Comparison of ENCODE assay signal across 1 cellular context in the genomic region with DNA sequence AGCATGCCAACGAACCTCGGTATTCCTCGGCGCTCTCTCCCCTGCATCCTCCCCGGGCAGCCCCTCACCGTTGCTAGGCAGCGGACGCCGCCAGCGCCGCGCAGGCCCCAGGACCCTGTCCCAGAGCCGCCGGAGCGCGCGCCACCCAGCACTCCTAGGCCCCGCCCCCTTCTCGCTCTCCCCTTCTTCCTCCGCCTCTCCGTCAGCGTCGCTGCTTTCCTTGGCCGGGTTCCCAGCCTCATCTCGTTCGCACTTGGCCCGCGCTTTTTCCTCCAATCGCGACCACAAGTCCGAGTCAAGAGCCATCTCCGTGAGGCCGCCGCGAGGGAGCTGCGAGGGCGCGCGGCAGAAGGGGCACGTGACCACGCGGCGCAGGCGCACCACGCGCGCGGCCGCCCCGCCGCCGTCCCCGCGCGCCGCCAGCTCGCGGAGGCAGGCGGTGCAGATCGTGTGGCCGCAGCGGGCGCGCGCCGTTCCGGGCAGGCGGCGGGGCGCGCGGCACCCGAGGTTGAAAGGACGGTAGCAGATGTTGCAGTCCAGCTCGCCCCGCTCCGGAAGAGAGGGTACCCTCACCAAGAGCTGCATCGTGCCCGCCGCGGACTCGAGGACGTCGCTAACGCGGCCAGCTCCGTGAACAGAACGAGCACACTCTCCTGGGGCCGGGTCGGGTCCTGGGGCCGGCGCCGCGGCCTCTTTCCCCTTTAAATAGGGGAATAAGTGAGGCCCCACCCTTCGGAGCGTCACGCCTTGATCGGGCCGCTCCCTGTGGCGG.
A peak's percentile ranks its signal among the peaks of the same experiment; 100 is the strongest.
TF ChIP-seq lines count a peak whose summit lies in the region.

A gene (minus strand): TSS at position 679 of the 772 bp plus-strand sequence. CDS start 94 bp downstream, at position 585.

TF ChIP-seq in HEK293, 187 proteins besides CTCF, POLR2A, EP300 and RAD21 (continued from another document):
- no peak for TF ChIP-seq GLI4 (tag by site-specific recombination; IDR thresholded peaks at IDR 0.05)
- peak; percentile 98 for TF ChIP-seq ZXDB (tag by site-specific recombination; IDR thresholded peaks at IDR 0.05)
- TF ChIP-seq, protein P1, sequence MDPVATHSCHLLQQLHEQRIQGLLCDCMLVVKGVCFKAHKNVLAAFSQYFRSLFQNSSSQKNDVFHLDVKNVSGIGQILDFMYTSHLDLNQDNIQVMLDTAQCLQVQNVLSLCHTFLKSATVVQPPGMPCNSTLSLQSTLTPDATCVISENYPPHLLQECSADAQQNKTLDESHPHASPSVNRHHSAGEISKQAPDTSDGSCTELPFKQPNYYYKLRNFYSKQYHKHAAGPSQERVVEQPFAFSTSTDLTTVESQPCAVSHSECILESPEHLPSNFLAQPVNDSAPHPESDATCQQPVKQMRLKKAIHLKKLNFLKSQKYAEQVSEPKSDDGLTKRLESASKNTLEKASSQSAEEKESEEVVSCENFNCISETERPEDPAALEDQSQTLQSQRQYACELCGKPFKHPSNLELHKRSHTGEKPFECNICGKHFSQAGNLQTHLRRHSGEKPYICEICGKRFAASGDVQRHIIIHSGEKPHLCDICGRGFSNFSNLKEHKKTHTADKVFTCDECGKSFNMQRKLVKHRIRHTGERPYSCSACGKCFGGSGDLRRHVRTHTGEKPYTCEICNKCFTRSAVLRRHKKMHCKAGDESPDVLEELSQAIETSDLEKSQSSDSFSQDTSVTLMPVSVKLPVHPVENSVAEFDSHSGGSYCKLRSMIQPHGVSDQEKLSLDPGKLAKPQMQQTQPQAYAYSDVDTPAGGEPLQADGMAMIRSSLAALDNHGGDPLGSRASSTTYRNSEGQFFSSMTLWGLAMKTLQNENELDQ (tag by site-specific recombination; IDR thresholded peaks at IDR 0.05; ENCODE audit: low read depth): no peak
- no peak; the same call in 1 of the 2 replicates for TF ChIP-seq ZNF391 (tag by site-specific recombination; IDR thresholded peaks at IDR 0.05; ENCODE audit: borderline replicate concordance, low read depth)
- TF ChIP-seq SCRT1 (tag by site-specific recombination; IDR thresholded peaks at IDR 0.05; ENCODE audit: borderline replicate concordance): no peak
- TF ChIP-seq ZNF214 (tag by site-specific recombination; IDR thresholded peaks at IDR 0.05; ENCODE audit: borderline replicate concordance): no peak
- peak; percentile 67; the same call in 1 of the 2 replicates for TF ChIP-seq ZNF610 (tag by site-specific recombination; IDR thresholded peaks at IDR 0.05; ENCODE audit: borderline replicate concordance)
- no peak for TF ChIP-seq OSR2 (tag by site-specific recombination; IDR thresholded peaks at IDR 0.05)
- TF ChIP-seq TCF7L2 (IDR thresholded peaks at IDR 0.05; ENCODE audit: borderline replicate concordance, low read depth, low read length): peak; percentile 81; the same call in 1 of the 2 replicates
- TF ChIP-seq ZNF529 (tag by site-specific recombination; IDR thresholded peaks at IDR 0.05; ENCODE audit: insufficient replicate concordance): no peak
- TF ChIP-seq, protein P2, sequence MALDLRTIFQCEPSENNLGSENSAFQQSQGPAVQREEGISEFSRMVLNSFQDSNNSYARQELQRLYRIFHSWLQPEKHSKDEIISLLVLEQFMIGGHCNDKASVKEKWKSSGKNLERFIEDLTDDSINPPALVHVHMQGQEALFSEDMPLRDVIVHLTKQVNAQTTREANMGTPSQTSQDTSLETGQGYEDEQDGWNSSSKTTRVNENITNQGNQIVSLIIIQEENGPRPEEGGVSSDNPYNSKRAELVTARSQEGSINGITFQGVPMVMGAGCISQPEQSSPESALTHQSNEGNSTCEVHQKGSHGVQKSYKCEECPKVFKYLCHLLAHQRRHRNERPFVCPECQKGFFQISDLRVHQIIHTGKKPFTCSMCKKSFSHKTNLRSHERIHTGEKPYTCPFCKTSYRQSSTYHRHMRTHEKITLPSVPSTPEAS (tag by site-specific recombination; IDR thresholded peaks at IDR 0.05): no peak
- TF ChIP-seq KLF16 (tag by site-specific recombination; IDR thresholded peaks at IDR 0.05): peak; percentile 65; the same call in 1 of the 2 replicates
- TF ChIP-seq, protein P3, sequence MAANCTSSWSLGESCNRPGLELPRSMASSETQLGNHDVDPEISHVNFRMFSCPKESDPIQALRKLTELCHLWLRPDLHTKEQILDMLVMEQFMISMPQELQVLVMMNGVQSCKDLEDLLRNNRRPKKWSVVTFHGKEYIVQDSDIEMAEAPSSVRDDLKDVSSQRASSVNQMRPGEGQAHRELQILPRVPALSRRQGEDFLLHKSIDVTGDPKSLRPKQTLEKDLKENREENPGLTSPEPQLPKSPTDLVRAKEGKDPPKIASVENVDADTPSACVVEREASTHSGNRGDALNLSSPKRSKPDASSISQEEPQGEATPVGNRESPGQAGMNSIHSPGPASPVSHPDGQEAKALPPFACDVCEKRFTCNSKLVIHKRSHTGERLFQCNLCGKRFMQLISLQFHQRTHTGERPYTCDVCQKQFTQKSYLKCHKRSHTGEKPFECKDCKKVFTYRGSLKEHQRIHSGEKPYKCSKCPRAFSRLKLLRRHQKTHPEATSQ (tag by site-specific recombination; IDR thresholded peaks at IDR 0.05): peak; percentile 7; the same call in 1 of the 2 replicates
- TF ChIP-seq ZNF707 (tag by site-specific recombination; IDR thresholded peaks at IDR 0.05): no peak
- peak; percentile 45; the same call in 1 of the 2 replicates for TF ChIP-seq ZNF324 (tag by site-specific recombination; IDR thresholded peaks at IDR 0.05)
- no peak for TF ChIP-seq GFI1B (tag by site-specific recombination; IDR thresholded peaks at IDR 0.05)
- TF ChIP-seq ZNF121 (tag by site-specific recombination; IDR thresholded peaks at IDR 0.05): no peak
- TF ChIP-seq ZNF202 (tag by site-specific recombination; IDR thresholded peaks at IDR 0.05; ENCODE audit: borderline replicate concordance): no peak
- no peak for TF ChIP-seq ZFP41 (tag by site-specific recombination; IDR thresholded peaks at IDR 0.05; ENCODE audit: borderline replicate concordance)
